In genomic region chr14:67962215-67962644, GRCh38 we compare ENCODE assay signal across 10 cellular contexts.
DNase-seq lines count a peak whose midpoint lies in the region; TF ChIP-seq lines count a peak whose summit lies in the region.
"Had no signal": no experiment of that assay in that cellular context is flagged by ENCODE, and none has a peak within 500 bp of the region (broad histone marks: within the 10 kb centered on the region; RNA-seq: fewer than 3 reads in every experiment).

No MANE protein-coding gene starts in this region.

- TF ChIP-seq CTCF in suprapubic skin (IDR thresholded peaks at IDR 0.05) = no peak

- no peak for TF ChIP-seq EP300 in suprapubic skin (IDR thresholded peaks at IDR 0.05)

- CTCF ChIA-PET in activated CD4-positive, alpha-beta memory T cell treated with anti-CD3 and anti-CD28 coated beads, Interleukin-2, amount 10 ng/mL, durations not matched to agents 7 days and 5 days (lab: Charles Lee) = no interaction called here

- POLR2A ChIA-PET in activated CD4-positive, alpha-beta memory T cell treated with anti-CD3 and anti-CD28 coated beads, Interleukin-2, amount 10 ng/mL, durations not matched to agents 7 days and 5 days (lab: Charles Lee) = no interaction called here

- H3K27me3 ChIP-seq in suprapubic skin = no peaks in the 10 kb centered on the region

- 61% methylated on average over 2 of the region's 2 CpGs for WGBS in suprapubic skin

- TF ChIP-seq POLR2A in suprapubic skin (IDR thresholded peaks at IDR 0.05) = no peak

- H3K27ac ChIP-seq in suprapubic skin (peak overlapping the region; percentile 38), substantia nigra (ENCODE audit: low read depth, low read length, poor library complexity, severe bottlenecking) (no peak overlapping the region), caudate nucleus (ENCODE audit: low read depth, low read length) (no peak overlapping the region)
- H3K27ac ChIP-seq: VCaP had no signal

- no peaks in the 10 kb centered on the region for H3K27me3 Mint-ChIP-seq in activated CD4-positive, alpha-beta memory T cell treated with anti-CD3 and anti-CD28 coated beads, Interleukin-2, amount 10 ng/mL, durations not matched to agents 7 days and 5 days

- peaks cover 47% of the 10 kb centered on the region for H3K4me1 ChIP-seq in suprapubic skin

- H3K4me1 Mint-ChIP-seq in activated CD4-positive, alpha-beta memory T cell treated with anti-CD3 and anti-CD28 coated beads, Interleukin-2, amount 10 ng/mL, durations not matched to agents 7 days and 5 days = no peaks in the 10 kb centered on the region

- H3K36me3 Mint-ChIP-seq in activated CD4-positive, alpha-beta memory T cell treated with anti-CD3 and anti-CD28 coated beads, Interleukin-2, amount 10 ng/mL, durations not matched to agents 7 days and 5 days (ENCODE audit: low read depth) = peaks cover 10% of the 10 kb centered on the region

- no peaks in the 10 kb centered on the region for H3K36me3 ChIP-seq in suprapubic skin

- H3K4me3 ChIP-seq in suprapubic skin = no peak overlapping the region

- H3K27ac Mint-ChIP-seq in activated CD4-positive, alpha-beta memory T cell treated with anti-CD3 and anti-CD28 coated beads, Interleukin-2, amount 10 ng/mL, durations not matched to agents 7 days and 5 days = no peak overlapping the region

- DNase-seq in GM19238 (ENCODE audit: insufficient read length, low spot score) = peak; percentile 4
- DNase-seq in NOMO-1 (lab: John Stamatoyannopoulos, UW; ENCODE audit: unreplicated experiment in 2 of 2) = peak; percentile 83 to 99
- DNase-seq in globus pallidus (ENCODE audit: low spot score) = peak; percentile 22
- no peak for DNase-seq in suprapubic skin (ENCODE audit: low spot score in 2 of 2)
- no peak for DNase-seq in activated CD4-positive, alpha-beta memory T cell treated with anti-CD3 and anti-CD28 coated beads, Interleukin-2, amount 10 ng/mL, durations not matched to agents 7 days and 5 days
- no peak for DNase-seq in substantia nigra (lab: John Stamatoyannopoulos, UW)
- DNase-seq in caudate nucleus (lab: John Stamatoyannopoulos, UW) = no peak
- no peak for DNase-seq in activated CD4-positive, alpha-beta T cell treated with anti-CD3 and anti-CD28 coated beads for 1 hour
- DNase-seq: stimulated activated CD4-positive, alpha-beta T cell treated with anti-CD3 and anti-CD28 coated beads, Interleukin-4, amount 100 ng/mL, for 24 hours had no signal

- peaks cover 4% of the 10 kb centered on the region for H3K9me3 Mint-ChIP-seq in activated CD4-positive, alpha-beta memory T cell treated with anti-CD3 and anti-CD28 coated beads, Interleukin-2, amount 10 ng/mL, durations not matched to agents 7 days and 5 days

- no peak overlapping the region for H3K4me3 Mint-ChIP-seq in activated CD4-positive, alpha-beta memory T cell treated with anti-CD3 and anti-CD28 coated beads, Interleukin-2, amount 10 ng/mL, durations not matched to agents 7 days and 5 days

- no peaks in the 10 kb centered on the region for H3K9me3 ChIP-seq in suprapubic skin

Comparison
In these comparisons a context has a peak if more than half of its experiments do, and no peak if none do; other contexts are left out.
1. DNase-seq: peak in GM19238 (single experiment), NOMO-1 (2 of 2) and globus pallidus (single experiment); none in suprapubic skin (0 of 2), activated CD4-positive, alpha-beta memory T cell treated with anti-CD3 and anti-CD28 coated beads, Interleukin-2, amount 10 ng/mL, durations not matched to agents 7 days and 5 days (single experiment), substantia nigra (0 of 49), caudate nucleus (0 of 61) and activated CD4-positive, alpha-beta T cell treated with anti-CD3 and anti-CD28 coated beads for 1 hour (single experiment).